19 cellular contexts compared by ENCODE assay signal in genomic region chrX:22164770-22165388, GRCh38.
DNase-seq lines count a peak whose midpoint lies in the region; ATAC-seq and TF ChIP-seq lines count a peak whose summit lies in the region.
"Had no signal": no experiment of that assay in that cellular context is flagged by ENCODE, and none has a peak within 500 bp of the region (broad histone marks: within the 10 kb centered on the region; RNA-seq: fewer than 3 reads in every experiment).

No MANE protein-coding gene starts in this region.

- no peak overlapping the region for H2AFZ ChIP-seq in fibroblast of lung (ENCODE audit: low read length)

- no peaks in the 10 kb centered on the region for H3K27me3 ChIP-seq in fibroblast of lung (ENCODE audit: control insufficient read depth, insufficient read depth, low read length)
- H3K27me3 ChIP-seq: BLaER1 treated with 17β-estradiol and CSF1 and Interleukin-3, amounts not matched to agents 10 nM and 100 nM; SJSA1; tibial artery had no signal

- no peaks in the 10 kb centered on the region for H3K79me2 ChIP-seq in fibroblast of lung (ENCODE audit: control insufficient read depth, insufficient read depth, low read length)

- no peak overlapping the region for H3K27ac ChIP-seq in fibroblast of lung (ENCODE audit: insufficient read depth, low read length)
- H3K27ac ChIP-seq: BLaER1 treated with 17β-estradiol and CSF1 and Interleukin-3, amounts not matched to agents 10 nM and 100 nM; lower lobe of right lung; SJSA1; spleen; tibial artery had no signal

- H3K4me2 ChIP-seq in fibroblast of lung (ENCODE audit: extremely low read depth, insufficient read depth, low read length), result no peak overlapping the region
- H3K4me2 ChIP-seq: BLaER1 treated with 17β-estradiol and CSF1 and Interleukin-3, amounts not matched to agents 10 nM and 100 nM had no signal

- H3K4me3 ChIP-seq in fibroblast of lung (replicated peaks in 1 of 4; ENCODE audit: control extremely low read depth in 1 of 4, insufficient read depth in 1 of 4, low read depth in 3 of 4, low read length in 4 of 4), result no peak overlapping the region
- H3K4me3 ChIP-seq: BLaER1 treated with 17β-estradiol and CSF1 and Interleukin-3, amounts not matched to agents 10 nM and 100 nM; lower lobe of right lung; SJSA1; spleen; tibial artery had no signal

- peaks cover 4% of the 10 kb centered on the region for H3K4me1 ChIP-seq in fibroblast of lung (ENCODE audit: control insufficient read depth, extremely low read depth, insufficient read depth, low read length)
- H3K4me1 ChIP-seq: BLaER1 treated with 17β-estradiol and CSF1 and Interleukin-3, amounts not matched to agents 10 nM and 100 nM; lower lobe of right lung; SJSA1; spleen; tibial artery had no signal

- TF ChIP-seq CTCF in fibroblast of lung (conservative IDR thresholded peaks at IDR 0.05 in 1 of 2, IDR thresholded peaks at IDR 0.05 in 1 of 2; ENCODE audit: low read depth in 1 of 2, low read length in 2 of 2), result no peak

- no peaks in the 10 kb centered on the region for H3K9me3 ChIP-seq in fibroblast of lung (ENCODE audit: control insufficient read depth, insufficient read depth, low read depth, low read length)
- H3K9me3 ChIP-seq: lower lobe of right lung, SJSA1, spleen, tibial artery had no signal

- ATAC-seq in GM19452 (IDR thresholded peaks at IDR 0.05; ENCODE audit: unreplicated experiment) (no peak), GM19035 (IDR thresholded peaks at IDR 0.05; ENCODE audit: unreplicated experiment) (no peak)
- ATAC-seq: HepG2; lower lobe of right lung; naive thymus-derived CD8-positive, alpha-beta T cell had no signal

- no peaks in the 10 kb centered on the region for H3K36me3 ChIP-seq in fibroblast of lung (ENCODE audit: control insufficient read depth, insufficient read depth, low read length)
- H3K36me3 ChIP-seq: BLaER1 treated with 17β-estradiol and CSF1 and Interleukin-3, amounts not matched to agents 10 nM and 100 nM; lower lobe of right lung; SJSA1; spleen; tibial artery had no signal

- H3K9ac ChIP-seq in fibroblast of lung (ENCODE audit: insufficient read depth, low read length), result no peak overlapping the region
- H3K9ac ChIP-seq: BLaER1 treated with 17β-estradiol and CSF1 and Interleukin-3, amounts not matched to agents 10 nM and 100 nM had no signal

- H4K20me1 ChIP-seq in fibroblast of lung (ENCODE audit: control insufficient read depth, extremely low read depth, insufficient read depth, low read length), result no peaks in the 10 kb centered on the region
- H4K20me1 ChIP-seq: BLaER1 treated with 17β-estradiol and CSF1 and Interleukin-3, amounts not matched to agents 10 nM and 100 nM had no signal

- DNase-seq in HCEC 1CT (peak; percentile 19), RPMI7951 (ENCODE audit: low read depth) (peak; percentile 81), fibroblast of lung (ENCODE audit: low read depth in 2 of 2) (peak; percentile 53 to 66), stromal cell of bone marrow (ENCODE audit: low read depth) (peak; percentile 16), mucosa of gallbladder (ENCODE audit: low spot score) (no peak)
- DNase-seq: activated effector memory CD4-positive, alpha-beta T cell treated with Interleukin-2 at 50 U/mL for 16 hours; amniotic stem cell; lower lobe of right lung; naive thymus-derived CD8-positive, alpha-beta T cell; NCI-H187; NCI-H510A treated with DMSO at 0.1 percent for 48 hours; spleen; T1000; tibial artery had no signal
